Comparison of ENCODE assay signal across 18 cellular contexts in the genomic region with DNA sequence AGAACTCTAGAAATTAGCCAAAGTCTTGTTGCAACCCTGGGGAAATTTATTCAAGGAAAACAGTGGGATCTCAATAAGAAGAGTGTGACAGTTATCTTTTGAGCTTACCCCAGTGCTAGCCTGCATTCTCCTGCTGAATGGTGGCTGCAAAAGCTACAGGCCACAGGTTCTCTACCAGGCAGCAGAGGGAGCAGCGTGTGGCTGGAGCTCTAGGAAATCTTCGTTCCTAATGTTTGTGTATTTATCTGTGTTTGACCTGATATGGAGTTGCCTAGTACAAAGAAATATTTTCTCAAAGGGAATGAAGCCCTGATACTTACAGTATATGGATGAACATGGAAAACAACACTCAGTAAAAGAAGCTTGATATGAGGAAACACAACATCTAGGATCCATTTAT.
"Had no signal": no experiment of that assay in that cellular context is flagged by ENCODE, and none has a peak within 500 bp of the region (broad histone marks: within the 10 kb centered on the region; RNA-seq: fewer than 3 reads in every experiment).

No MANE protein-coding gene starts in this region.

- H3K27me3 ChIP-seq: ascending aorta, gastroesophageal sphincter, right atrium auricular region, tibial artery, uterus had no signal

- H3K4me3 ChIP-seq: ascending aorta, gastroesophageal sphincter, prostate gland, right atrium auricular region, tibial artery, uterus had no signal

- DNase-seq: activated CD4-positive, alpha-beta T cell treated with anti-CD3 and anti-CD28 coated beads, Interleukin-2, amount 50 U/mL, for 1 hour; activated gamma-delta T cell; activated T-cell treated with anti-CD3 and anti-CD28 coated beads, Interleukin-2, amount 50 U/mL, for 72 hours; cerebellar nuclear complex; cortex of kidney; mesenchymal stem cell; naive thymus-derived CD8-positive, alpha-beta T cell; stimulated activated CD4-positive, alpha-beta T cell treated with anti-CD3 and anti-CD28 coated beads, Interleukin-12 subunit alpha, Interleukin-12 subunit beta, amount 100 ng/mL, for 4 hours; stimulated activated CD4-positive, alpha-beta T cell treated with anti-CD3 and anti-CD28 coated beads, Interleukin-1b, Interleukin-23, amount 100 ng/mL, for 48 hours; stimulated activated CD8-positive, alpha-beta memory T cell treated with anti-CD3 and anti-CD28 coated beads, Interleukin-4, amount 100 ng/mL, for 48 hours; stimulated activated naive CD4-positive, alpha-beta T cell; tibial artery; uterus had no signal

- H3K9me3 ChIP-seq: ascending aorta, gastroesophageal sphincter, prostate gland, right atrium auricular region, tibial artery, uterus had no signal

- H3K36me3 ChIP-seq: ascending aorta, gastroesophageal sphincter, prostate gland, right atrium auricular region, tibial artery, uterus had no signal

- ATAC-seq: activated T-cell treated with anti-CD3 and anti-CD28 coated beads, Interleukin-2, amount 50 U/mL, for 72 hours; esophagus mucosa; gastroesophageal sphincter; naive thymus-derived CD8-positive, alpha-beta T cell had no signal

- H3K27ac ChIP-seq: ascending aorta, gastroesophageal sphincter, prostate gland, right atrium auricular region, tibial artery, uterus had no signal

- H3K4me1 ChIP-seq: ascending aorta, gastroesophageal sphincter, prostate gland, right atrium auricular region, tibial artery, uterus had no signal
